8 cellular contexts compared by ENCODE assay signal in genomic region chr1:2194898-2195673, GRCh38. TPM values are rescaled to one million over a fixed set of nuclear protein-coding genes. Genes with fewer than 3 reads are reported as not detected.
DNase-seq lines count a peak whose midpoint lies in the region; ATAC-seq and TF ChIP-seq lines count a peak whose summit lies in the region.

No MANE protein-coding gene starts in this region.

- TF ChIP-seq CTCF in AG04450 (IDR thresholded peaks at IDR 0.05; ENCODE audit: low read depth, low read length) (peak; percentile 85), chondrocyte (IDR thresholded peaks at IDR 0.05) (peak; percentile 100)

- H3K27ac Mint-ChIP-seq in chondrocyte (ENCODE audit: unreplicated experiment), result peak overlapping the region; percentile 88

- H3K9me3 Mint-ChIP-seq in chondrocyte (ENCODE audit: low read depth), result no peaks in the 10 kb centered on the region

- H3K4me3 ChIP-seq in AG04450 (ENCODE audit: low read depth, low read length), result peak overlapping the region; percentile 70

- peaks cover 42% of the 10 kb centered on the region for H3K4me1 Mint-ChIP-seq in chondrocyte (ENCODE audit: low read depth)

- H3K36me3 Mint-ChIP-seq in chondrocyte (ENCODE audit: low read depth), result no peaks in the 10 kb centered on the region

- CTCF ChIA-PET in AG04450 (lab: Charles Lee), result interaction anchor here (0.6 to 7.3 kb wide), 39 partner anchors 9 to 389 kb away, joined by 3 to 255 read pairs (median 4); partner anchors contain the start of genes MORN1 and RER1

- peak; percentile 48 for DNase-seq in AG04450 (ENCODE audit: low read depth, low spot score)
- peak; percentile 89 for DNase-seq in NCI-H2227 (lab: John Stamatoyannopoulos, UW; ENCODE audit: unreplicated experiment)
- peak; percentile 71 to 76 for DNase-seq in activated CD4-positive, alpha-beta T cell treated with anti-CD3 and anti-CD28 coated beads for 24 hours (ENCODE audit: low read depth in 2 of 2)
- DNase-seq in chondrocyte (ENCODE audit: low spot score), result no peak
- peak; percentile 88 for DNase-seq in stimulated activated CD4-positive, alpha-beta T cell treated with anti-CD3 and anti-CD28 coated beads, Interleukin-1b, Interleukin-23, amount 100 ng/mL, for 48 hours

- no peaks in the 10 kb centered on the region; the same call in 1 of the 2 replicates for H3K9me3 ChIP-seq in AG04450 (ENCODE audit: control insufficient read depth, insufficient read depth, low read length)

- H3K27ac ChIP-seq in AG04450 (ENCODE audit: low read depth, low read length), result peak overlapping the region; percentile 89
- H3K27ac ChIP-seq in layer of hippocampus (ENCODE audit: low read depth, low read length), result peak overlapping the region; percentile 94

- peak overlapping the region; percentile 78 for H3K4me3 Mint-ChIP-seq in chondrocyte (ENCODE audit: unreplicated experiment)

- peak; percentile 40 for ATAC-seq in GM18870 (IDR thresholded peaks at IDR 0.05; ENCODE audit: unreplicated experiment)
- ATAC-seq in HG03108 (IDR thresholded peaks at IDR 0.05; ENCODE audit: unreplicated experiment), result peak; percentile 53

- H3K27me3 Mint-ChIP-seq in chondrocyte (ENCODE audit: low read depth), result no peaks in the 10 kb centered on the region

- POLR2A ChIA-PET in AG04450 (lab: Yijun Ruan, JAX), result interaction anchor here (0.7 to 2.1 kb wide), 11 partner anchors 9 to 390 kb away, joined by 3 to 24 read pairs (median 4); partner anchors contain the start of genes MORN1 and RER1

- H3K27me3 ChIP-seq in AG04450 (ENCODE audit: control insufficient read depth, insufficient read depth, low read length) (no peaks in the 10 kb centered on the region), layer of hippocampus (ENCODE audit: control insufficient read depth, insufficient read depth, low read length) (no peaks in the 10 kb centered on the region)

RNA-seq across cellular contexts. Expression of gene FAAP20, which starts 0.5 kb away (rescaled TPM):
- 9.7 and 12.6 TPM in 2 replicates for polyA plus RNA-seq in AG04450 (2011; rRNA removed)
- polyA minus RNA-seq in AG04450 (2011; rRNA and poly(A)+ RNA removed), result 4.9 and 5.7 TPM in 2 replicates
- 48.4 to 76.1 TPM (median 69.2 TPM) in 3 replicates for total RNA-seq in chondrocyte

RNA-seq across cellular contexts. Expression of gene SKI, which starts 33.0 kb away (rescaled TPM):
- 6.7 and 9.0 TPM in 2 replicates for polyA plus RNA-seq in AG04450 (2011; rRNA removed)
- polyA minus RNA-seq in AG04450 (2011; rRNA and poly(A)+ RNA removed), result 6.7 and 9.0 TPM in 2 replicates
- 112 to 135 TPM (median 116 TPM) in 3 replicates for total RNA-seq in chondrocyte
